ENCODE assay signal across 8 cellular contexts in genomic region chrX:107627792-107628661, GRCh38. TPM values are rescaled to one million over a fixed set of nuclear protein-coding genes. Genes with fewer than 3 reads are reported as not detected.
A peak's percentile ranks its signal among the peaks of the same experiment; 100 is the strongest.
DNase-seq lines count a peak whose midpoint lies in the region; ATAC-seq and TF ChIP-seq lines count a peak whose summit lies in the region.

PRPS1 (plus strand) TSS chrX:107628510; CDS start chrX:107628629, 119 bp downstream.

- TF ChIP-seq CTCF in right atrium auricular region (IDR thresholded peaks at IDR 0.05) (no peak), uterus (IDR thresholded peaks at IDR 0.05) (no peak)

- intact Hi-C loops in uterus (cut with DNase I; ENCODE audit: low total_unique reads): no loop called here

- H3K4me3 ChIP-seq in right atrium auricular region (peak within 1 kb of the TSS; percentile 46 to 63), uterus (peak within 1 kb of the TSS; percentile 51 to 66)

- H3K27ac ChIP-seq in angular gyrus (ENCODE audit: low read depth, low read length) (peak within 1 kb of the TSS; percentile 19), right atrium auricular region (peak within 1 kb of the TSS; percentile 72 to 76), uterus (peak within 1 kb of the TSS; percentile 81 to 86)

- peak; percentile 54 to 80 for TF ChIP-seq POLR2A in uterus (IDR thresholded peaks at IDR 0.05)

- H3K4me1 ChIP-seq in right atrium auricular region (no peaks in the 10 kb centered on the region), uterus (no peaks in the 10 kb centered on the region)

- H3K9me3 ChIP-seq in right atrium auricular region: peaks cover 0 to 4% of the 10 kb centered on the region in 2 donors
- no peaks in the 10 kb centered on the region for H3K9me3 ChIP-seq in uterus

- peak; percentile 85 to 97 for DNase-seq in NCI-H187 (lab: John Stamatoyannopoulos, UW)
- DNase-seq in T-helper 2 cell: peak; percentile 70 to 96 (median 86)
- DNase-seq in right atrium auricular region (ENCODE audit: low spot score): peak; percentile 92
- DNase-seq in pulmonary artery endothelial cell (ENCODE audit: low read depth, low spot score): peak; percentile 81
- peak; percentile 87 to 92 for DNase-seq in uterus

- H3K27me3 ChIP-seq in right atrium auricular region: no peaks in the 10 kb centered on the region
- no peaks in the 10 kb centered on the region for H3K27me3 ChIP-seq in uterus

- ATAC-seq in GM18498 (IDR thresholded peaks at IDR 0.05; ENCODE audit: unreplicated experiment) (peak; percentile 100), HG02938 (IDR thresholded peaks at IDR 0.05; ENCODE audit: unreplicated experiment) (peak; percentile 99)

- H3K36me3 ChIP-seq in right atrium auricular region (no peaks in the 10 kb centered on the region), uterus (no peaks in the 10 kb centered on the region)

RNA-seq across cellular contexts. Expression of gene PRPS1, which starts in this region (rescaled TPM):
- total RNA-seq in right atrium auricular region (10 to 100 TPM; 19.0 to 23.8 TPM), pulmonary artery endothelial cell (28.4 and 39.0 TPM in 2 replicates), uterus (10 to 100 TPM; 20.0 to 34.1 (median 32.2) TPM)

Comparison
In these comparisons a context has a peak if more than half of its experiments do, and no peak if none do; other contexts are left out.
1. Peak in every context shown above with its lines: DNase-seq, ATAC-seq, H3K4me3 ChIP-seq and H3K27ac ChIP-seq.
2. H3K27ac ChIP-seq: peak in every context shown above with its lines; median percentile 84 in uterus; 74 in right atrium auricular region; 19 in angular gyrus.